ENCODE assay signal across 30 cellular contexts in genomic region chr6:101167638-101168037, GRCh38.
"Had no signal": no experiment of that assay in that cellular context is flagged by ENCODE, and none has a peak within 500 bp of the region (broad histone marks: within the 10 kb centered on the region; RNA-seq: fewer than 3 reads in every experiment).

No MANE protein-coding gene starts in this region.

- H3K36me3 ChIP-seq: colonic mucosa, esophagus squamous epithelium, gastrocnemius medialis, heart right ventricle, lower lobe of right lung had no signal

- H3K27me3 Mint-ChIP-seq: dendritic cell treated with granulocyte-macrophage colony-stimulating factor and Interleukin-4, amounts not matched to agents 40 ng/mL and 50 ng/mL, for 4 days; effector memory CD8-positive, alpha-beta T cell; naive B cell; naive thymus-derived CD8-positive, alpha-beta T cell had no signal

- DNase-seq: colonic mucosa; cortex of kidney; effector CD8-positive, alpha-beta T cell; effector memory CD8-positive, alpha-beta T cell; endodermal cell; erythroblast; esophagus squamous epithelium; foreskin fibroblast; foreskin melanocyte; gastrocnemius medialis; glutamatergic neuron; head of caudate nucleus; heart right ventricle; hippocampal formation; kidney glomerular epithelial cell; left colon; left ventricle myocardium superior; lower lobe of right lung; mesenchymal stem cell; naive B cell; naive thymus-derived CD8-positive, alpha-beta T cell had no signal

- FAIRE-seq: endometrium, islet of Langerhans, keratinocyte had no signal

- H3K4me3 Mint-ChIP-seq: dendritic cell treated with granulocyte-macrophage colony-stimulating factor and Interleukin-4, amounts not matched to agents 40 ng/mL and 50 ng/mL, for 4 days; effector memory CD8-positive, alpha-beta T cell; endodermal cell; mesothelial cell of epicardium; naive B cell; naive thymus-derived CD8-positive, alpha-beta T cell had no signal

- H3K4me3 ChIP-seq: colonic mucosa, esophagus squamous epithelium, gastrocnemius medialis, heart right ventricle, lower lobe of right lung, mucosa of descending colon had no signal

- H3K36me3 Mint-ChIP-seq: mesothelial cell of epicardium had no signal

- H3K4me1 Mint-ChIP-seq: endodermal cell; mesothelial cell of epicardium; naive B cell; naive thymus-derived CD8-positive, alpha-beta T cell had no signal

- H3K27ac ChIP-seq: colonic mucosa, epithelial cell of prostate, esophagus squamous epithelium, gastrocnemius medialis, heart right ventricle, lower lobe of right lung had no signal

- H3K4me1 ChIP-seq: colonic mucosa, esophagus squamous epithelium, gastrocnemius medialis, heart right ventricle, lower lobe of right lung had no signal

- H3K9me3 ChIP-seq: colonic mucosa, lower lobe of right lung had no signal

- ATAC-seq: effector memory CD8-positive, alpha-beta T cell; esophagus mucosa; gastrocnemius medialis; heart right ventricle; left colon; left lobe of liver; left ventricle myocardium superior; lower lobe of right lung; mucosa of descending colon; naive thymus-derived CD8-positive, alpha-beta T cell had no signal

- H3K27ac Mint-ChIP-seq: dendritic cell treated with granulocyte-macrophage colony-stimulating factor and Interleukin-4, amounts not matched to agents 40 ng/mL and 50 ng/mL, for 4 days; effector memory CD8-positive, alpha-beta T cell; endodermal cell; mesothelial cell of epicardium; naive B cell; naive thymus-derived CD8-positive, alpha-beta T cell had no signal
